Comparison of ENCODE assay signal across 2 cellular contexts in the genomic region with DNA sequence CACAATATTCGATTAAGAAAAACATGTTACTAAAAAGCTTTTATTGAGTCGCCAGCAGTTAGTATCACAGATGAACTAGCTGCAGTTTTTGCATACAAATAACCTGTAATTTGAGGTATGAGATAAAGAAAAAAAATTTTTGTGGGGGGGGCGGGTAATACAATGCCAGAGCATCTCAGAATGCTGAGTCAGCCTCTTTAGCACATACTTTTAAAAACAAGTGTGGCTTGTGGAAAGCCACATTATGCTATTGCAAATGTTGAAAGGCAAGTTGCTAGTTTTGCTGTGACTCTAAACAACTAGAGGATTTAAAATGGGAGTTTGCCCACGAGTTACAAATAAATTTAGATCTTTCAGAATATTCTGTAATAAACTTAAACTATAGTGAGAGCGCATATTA.
TF ChIP-seq lines count a peak whose summit lies in the region.
"Not testable (repeated sequence)": the region's sequence is repeated elsewhere in the genome, so short reads cannot be mapped to it uniquely, and the experiment has no call there.

No MANE protein-coding gene starts in this region.

TF ChIP-seq in A549, 52 proteins besides CTCF, POLR2A, EP300 and RAD21:
- peak; percentile 34 for TF ChIP-seq MAFK (IDR thresholded peaks at IDR 0.05; ENCODE audit: partially characterized antibody)

TF ChIP-seq in K562, 482 proteins besides CTCF, POLR2A, EP300 and RAD21:
- TF ChIP-seq MAFK (IDR thresholded peaks at IDR 0.05; ENCODE audit: low read length) (peak; percentile 90), C11orf30 (IDR thresholded peaks at IDR 0.05; ENCODE audit: low read depth) (peak; percentile 94), NFE2L1 (tag; IDR thresholded peaks at IDR 0.05; ENCODE audit: borderline replicate concordance, low read depth) (0 out of 2 replicates have a peak, but pooled peaks have one; percentile 10), MAFG (tag; conservative IDR thresholded peaks at IDR 0.05) (peak; percentile 94), MAFF (IDR thresholded peaks at IDR 0.05; ENCODE audit: low read length) (peak; percentile 91), ZNF316 (IDR thresholded peaks at IDR 0.05) (peak; percentile 96)
- TF ChIP-seq, protein P1, sequence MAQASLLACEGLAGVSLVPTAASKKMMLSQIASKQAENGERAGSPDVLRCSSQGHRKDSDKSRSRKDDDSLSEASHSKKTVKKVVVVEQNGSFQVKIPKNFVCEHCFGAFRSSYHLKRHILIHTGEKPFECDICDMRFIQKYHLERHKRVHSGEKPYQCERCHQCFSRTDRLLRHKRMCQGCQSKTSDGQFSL (CRISPR knock-in tag; IDR thresholded peaks at IDR 0.05): not testable (repeated sequence)
- TF ChIP-seq, protein P1 (tag; IDR thresholded peaks at IDR 0.05): 0 out of 4 replicates have a peak, but pooled peaks of 1 of the 2 experiments have one; percentile 42
